26 cellular contexts compared by ENCODE assay signal in the genomic region with DNA sequence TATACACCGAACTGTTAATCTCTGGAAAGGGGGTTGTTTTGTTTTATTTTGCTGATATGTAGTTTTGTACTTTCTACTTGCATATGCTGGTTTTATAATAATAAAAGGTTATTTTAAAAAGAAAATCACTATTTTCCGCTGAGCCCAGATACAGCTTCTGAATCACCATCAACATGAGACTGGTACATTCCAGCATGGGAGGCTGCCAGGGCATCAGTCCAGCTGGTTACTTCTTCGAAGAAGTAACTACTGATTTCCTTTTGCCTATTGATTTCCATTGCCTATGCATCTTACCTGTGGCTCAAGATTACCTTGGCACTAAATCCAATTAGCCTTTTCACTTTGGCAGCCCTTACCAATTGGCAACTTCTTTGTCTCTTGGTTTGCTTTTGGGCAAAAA.
"Had no signal": no experiment of that assay in that cellular context is flagged by ENCODE, and none has a peak within 500 bp of the region (broad histone marks: within the 10 kb centered on the region; RNA-seq: fewer than 3 reads in every experiment).

No MANE protein-coding gene starts in this region.

- ATAC-seq: activated CD4-positive, CD25-positive, alpha-beta regulatory T cell treated with anti-CD3 and anti-CD28 coated beads, Interleukin-2, amount 50 U/mL, for 24 hours; activated naive CD4-positive, alpha-beta T cell treated with anti-CD3 and anti-CD28 coated beads, Interleukin-2, amount 50 U/mL, for 72 hours; activated T-cell treated with anti-CD3 and anti-CD28 coated beads, Interleukin-2, amount 50 U/mL, for 4 hours; esophagus mucosa; gastroesophageal sphincter; left colon; naive thymus-derived CD4-positive, alpha-beta T cell; right lobe of liver; stimulated activated effector memory CD8-positive, alpha-beta T cell treated with anti-CD3 and anti-CD28 coated beads, Interleukin-12 subunit alpha, Interleukin-12 subunit beta, amount 100 ng/mL, for 72 hours; T-helper 17 cell had no signal

- H3K36me3 ChIP-seq: cardiac muscle cell, gastroesophageal sphincter, ovary, right lobe of liver, upper lobe of left lung, vagina, WERI-Rb-1 had no signal

- DNase-seq: activated CD4-positive, alpha-beta memory T cell treated with anti-CD3 and anti-CD28 coated beads, Interleukin-2, amount 10 ng/mL, durations not matched to agents 7 days and 5 days; activated CD4-positive, alpha-beta T cell treated with anti-CD3 and anti-CD28 coated beads for 48 hours; activated CD8-positive, alpha-beta memory T cell treated with anti-CD3 and anti-CD28 coated beads, Interleukin-2, amount 50 U/mL, for 48 hours; activated T-cell treated with anti-CD3 and anti-CD28 coated beads, Interleukin-2, amount 50 U/mL, for 4 hours; endodermal cell; kidney; left colon; naive thymus-derived CD4-positive, alpha-beta T cell; right lobe of liver; stimulated activated CD4-positive, alpha-beta T cell treated with anti-CD3 and anti-CD28 coated beads, Interleukin-12 subunit alpha, Interleukin-12 subunit beta, amount 100 ng/mL, for 4 hours; stimulated activated CD4-positive, alpha-beta T cell treated with anti-CD3 and anti-CD28 coated beads, Interleukin-4, amount 100 ng/mL, for 24 hours; T-helper 17 cell; T1000; upper lobe of left lung; WERI-Rb-1 had no signal

- H3K4me3 ChIP-seq: cardiac muscle cell, coronary artery, gastroesophageal sphincter, hepatocyte, ovary, right lobe of liver, skin epidermis, upper lobe of left lung, vagina had no signal

- H3K27me3 ChIP-seq: cardiac muscle cell, gastroesophageal sphincter, hepatocyte, ovary, right lobe of liver, upper lobe of left lung, vagina had no signal

- H3K9me3 ChIP-seq: gastroesophageal sphincter, ovary, right lobe of liver, upper lobe of left lung, vagina had no signal
